In the genomic region with DNA sequence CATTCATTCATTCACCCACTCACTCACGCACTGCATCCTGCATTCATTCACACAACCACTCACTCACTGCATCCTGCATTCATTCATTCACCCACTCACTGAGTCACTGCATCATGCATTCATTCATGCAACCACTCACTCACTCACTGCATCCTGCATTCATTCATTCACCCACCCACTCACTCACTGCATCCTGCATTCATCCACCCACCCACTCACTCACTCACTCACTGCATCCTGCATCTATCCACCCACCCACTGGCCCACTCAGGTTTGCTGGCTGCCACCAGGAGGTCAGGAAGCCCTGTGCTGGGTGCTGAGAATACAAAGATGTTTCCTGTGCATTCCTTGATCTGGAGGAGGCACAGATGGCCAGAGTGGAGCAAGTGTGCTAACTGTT, we compare ENCODE assay signal across 3 cellular contexts.
A peak's percentile ranks its signal among the peaks of the same experiment; 100 is the strongest.
TF ChIP-seq lines count a peak whose summit lies in the region.

No MANE protein-coding gene starts in this region.

TF ChIP-seq in HEK293, 187 proteins besides CTCF, POLR2A, EP300 and RAD21:
- TF ChIP-seq EGR2 (tag by site-specific recombination; IDR thresholded peaks at IDR 0.05; ENCODE audit: low read depth) (peak; percentile 52), ZNF24 (tag by site-specific recombination; IDR thresholded peaks at IDR 0.05) (peak; percentile 28; the same call in 1 of the 2 replicates), ZNF146 (tag by site-specific recombination; IDR thresholded peaks at IDR 0.05) (no peak), ZFHX2 (tag by site-specific recombination; conservative IDR thresholded peaks at IDR 0.05) (peak; percentile 55; the same call in 1 of the 2 replicates)

TF ChIP-seq in GM12878, 131 proteins besides CTCF, POLR2A, EP300 and RAD21:
- no peak for TF ChIP-seq SMC3 (IDR thresholded peaks at IDR 0.05; ENCODE audit: borderline replicate concordance, low read length)
- peak; percentile 89 for TF ChIP-seq ZNF24 (IDR thresholded peaks at IDR 0.05)
- TF ChIP-seq ASH2L (IDR thresholded peaks at IDR 0.05; ENCODE audit: borderline replicate concordance, low read depth): no peak
TF ChIP-seq in GM12878: peak in this region for 1.

TF ChIP-seq in H1, 55 proteins besides CTCF, POLR2A, EP300 and RAD21:
- no peak for TF ChIP-seq HDAC6 (IDR thresholded peaks at IDR 0.05; ENCODE audit: low read depth, low read length)
- no peak for TF ChIP-seq KDM5A (IDR thresholded peaks at IDR 0.05; ENCODE audit: low read length)
- no peak for TF ChIP-seq CREB1 (IDR thresholded peaks at IDR 0.05)
- no peak for TF ChIP-seq CBX8 (IDR thresholded peaks at IDR 0.05; ENCODE audit: borderline replicate concordance, low read depth, low read length)
- no peak for TF ChIP-seq MAFK (IDR thresholded peaks at IDR 0.05; ENCODE audit: low read depth, low read length)
- TF ChIP-seq POLR2AphosphoS5 (IDR thresholded peaks at IDR 0.05; ENCODE audit: low read depth, low read length): no peak
